1 cellular context compared by ENCODE assay signal in the genomic region with DNA sequence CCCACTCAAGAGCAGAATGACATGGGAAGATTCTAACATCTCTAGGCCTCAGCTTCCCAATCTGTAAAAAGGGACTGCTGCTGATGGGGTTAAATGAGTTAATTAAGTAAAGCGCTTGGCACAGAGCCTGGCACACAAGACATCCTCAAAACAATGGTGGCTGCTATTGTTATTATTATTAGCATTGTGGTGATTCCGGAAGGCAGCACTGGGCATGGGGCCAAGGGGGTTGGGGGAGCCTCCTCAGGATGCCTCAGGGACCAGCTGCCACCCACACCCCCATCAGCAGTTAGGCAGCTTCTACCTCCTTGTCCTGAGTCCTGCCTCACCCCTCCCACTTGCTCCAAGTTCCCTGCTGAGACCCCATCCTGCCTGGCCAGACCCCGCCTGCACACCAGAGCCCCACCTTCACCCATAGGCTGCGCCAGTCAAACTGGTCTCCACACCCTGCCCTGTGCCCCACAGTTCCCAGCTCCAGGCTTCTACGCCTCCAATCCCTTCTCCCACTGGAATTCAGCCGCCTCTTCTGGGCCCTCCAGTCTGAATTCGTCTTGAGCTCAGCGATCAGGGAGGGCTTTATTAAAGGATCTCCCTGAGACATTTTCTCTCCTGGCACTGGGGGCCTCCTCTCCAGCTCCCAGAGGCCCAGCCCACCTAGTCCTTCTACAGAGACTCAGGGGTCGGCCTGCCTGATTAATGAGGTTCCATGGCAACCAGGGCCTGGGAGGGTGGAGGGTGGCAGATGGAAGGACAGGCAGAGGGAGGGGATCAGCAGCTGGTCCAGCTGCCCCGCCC.
TF ChIP-seq lines count a peak whose summit lies in the region.

No MANE protein-coding gene starts in this region.

TF ChIP-seq in HEK293, 187 proteins besides CTCF, POLR2A, EP300 and RAD21 (continued from another document and continues in another):
- TF ChIP-seq ZNF596 (tag by site-specific recombination; IDR thresholded peaks at IDR 0.05) (no peak), ZNF585B (tag by site-specific recombination; IDR thresholded peaks at IDR 0.05) (no peak), ZNF670 (tag by site-specific recombination; IDR thresholded peaks at IDR 0.05; ENCODE audit: low read depth) (no peak), ZNF549 (tag by site-specific recombination; IDR thresholded peaks at IDR 0.05) (no peak), ZNF16 (tag by site-specific recombination; IDR thresholded peaks at IDR 0.05; ENCODE audit: low read depth) (no peak), ZNF529 (tag by site-specific recombination; IDR thresholded peaks at IDR 0.05; ENCODE audit: insufficient replicate concordance) (no peak), KLF8 (tag by site-specific recombination; IDR thresholded peaks at IDR 0.05) (no peak), ZNF132 (tag by site-specific recombination; IDR thresholded peaks at IDR 0.05; ENCODE audit: borderline replicate concordance) (no peak), SETDB1 (IDR thresholded peaks at IDR 0.05; ENCODE audit: insufficient read length, low read length) (no peak), ZNF138 (tag by site-specific recombination; IDR thresholded peaks at IDR 0.05; ENCODE audit: borderline replicate concordance) (no peak), ZBTB20 (tag by site-specific recombination; IDR thresholded peaks at IDR 0.05) (no peak), ZNF404 (tag by site-specific recombination; IDR thresholded peaks at IDR 0.05) (no peak), ZNF449 (tag by site-specific recombination; IDR thresholded peaks at IDR 0.05) (no peak), ZFHX2 (tag by site-specific recombination; conservative IDR thresholded peaks at IDR 0.05) (peak; percentile 90), ZNF274 (IDR thresholded peaks at IDR 0.05; ENCODE audit: low read length) (no peak), ZNF274 (tag by site-specific recombination; IDR thresholded peaks at IDR 0.05; ENCODE audit: borderline replicate concordance) (no peak), ZNF133 (tag by site-specific recombination; IDR thresholded peaks at IDR 0.05) (no peak), PRDM2 (tag by site-specific recombination; IDR thresholded peaks at IDR 0.05; ENCODE audit: borderline replicate concordance) (no peak), GLIS2 (tag by site-specific recombination; IDR thresholded peaks at IDR 0.05) (peak; percentile 11; the same call in 1 of the 2 replicates), ZNF701 (tag by site-specific recombination; IDR thresholded peaks at IDR 0.05) (no peak), ZNF174 (tag by site-specific recombination; IDR thresholded peaks at IDR 0.05) (no peak), ZNF514 (tag by site-specific recombination; IDR thresholded peaks at IDR 0.05) (no peak), KLF16 (tag by site-specific recombination; IDR thresholded peaks at IDR 0.05) (no peak), BCL11B (tag by site-specific recombination; IDR thresholded peaks at IDR 0.05; ENCODE audit: low read depth) (no peak), ZNF473 (tag by site-specific recombination; IDR thresholded peaks at IDR 0.05) (no peak), GLI2 (tag by site-specific recombination; IDR thresholded peaks at IDR 0.05; ENCODE audit: borderline replicate concordance, low read depth) (no peak), YY1 (tag by site-specific recombination; IDR thresholded peaks at IDR 0.05) (no peak), ZNF521 (tag by site-specific recombination; IDR thresholded peaks at IDR 0.05) (no peak), FEZF1 (tag by site-specific recombination; IDR thresholded peaks at IDR 0.05) (no peak)
- TF ChIP-seq, protein P1, sequence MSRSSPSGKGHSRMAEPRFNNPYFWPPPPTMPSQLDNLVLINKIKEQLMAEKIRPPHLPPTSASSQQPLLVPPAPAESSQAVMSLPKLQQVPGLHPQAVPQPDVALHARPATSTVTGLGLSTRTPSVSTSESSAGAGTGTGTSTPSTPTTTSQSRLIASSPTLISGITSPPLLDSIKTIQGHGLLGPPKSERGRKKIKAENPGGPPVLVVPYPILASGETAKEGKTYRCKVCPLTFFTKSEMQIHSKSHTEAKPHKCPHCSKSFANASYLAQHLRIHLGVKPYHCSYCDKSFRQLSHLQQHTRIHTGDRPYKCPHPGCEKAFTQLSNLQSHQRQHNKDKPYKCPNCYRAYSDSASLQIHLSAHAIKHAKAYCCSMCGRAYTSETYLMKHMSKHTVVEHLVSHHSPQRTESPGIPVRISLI (tag by site-specific recombination; IDR thresholded peaks at IDR 0.05), result no peak
- TF ChIP-seq, protein P2, sequence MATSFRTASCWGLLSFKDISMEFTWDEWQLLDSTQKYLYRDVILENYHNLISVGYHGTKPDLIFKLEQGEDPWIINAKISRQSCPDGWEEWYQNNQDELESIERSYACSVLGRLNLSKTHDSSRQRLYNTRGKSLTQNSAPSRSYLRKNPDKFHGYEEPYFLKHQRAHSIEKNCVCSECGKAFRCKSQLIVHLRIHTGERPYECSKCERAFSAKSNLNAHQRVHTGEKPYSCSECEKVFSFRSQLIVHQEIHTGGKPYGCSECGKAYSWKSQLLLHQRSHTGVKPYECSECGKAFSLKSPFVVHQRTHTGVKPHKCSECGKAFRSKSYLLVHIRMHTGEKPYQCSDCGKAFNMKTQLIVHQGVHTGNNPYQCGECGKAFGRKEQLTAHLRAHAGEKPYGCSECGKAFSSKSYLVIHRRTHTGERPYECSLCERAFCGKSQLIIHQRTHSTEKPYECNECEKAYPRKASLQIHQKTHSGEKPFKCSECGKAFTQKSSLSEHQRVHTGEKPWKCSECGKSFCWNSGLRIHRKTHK (tag by site-specific recombination; IDR thresholded peaks at IDR 0.05), result no peak
- TF ChIP-seq, protein P3, sequence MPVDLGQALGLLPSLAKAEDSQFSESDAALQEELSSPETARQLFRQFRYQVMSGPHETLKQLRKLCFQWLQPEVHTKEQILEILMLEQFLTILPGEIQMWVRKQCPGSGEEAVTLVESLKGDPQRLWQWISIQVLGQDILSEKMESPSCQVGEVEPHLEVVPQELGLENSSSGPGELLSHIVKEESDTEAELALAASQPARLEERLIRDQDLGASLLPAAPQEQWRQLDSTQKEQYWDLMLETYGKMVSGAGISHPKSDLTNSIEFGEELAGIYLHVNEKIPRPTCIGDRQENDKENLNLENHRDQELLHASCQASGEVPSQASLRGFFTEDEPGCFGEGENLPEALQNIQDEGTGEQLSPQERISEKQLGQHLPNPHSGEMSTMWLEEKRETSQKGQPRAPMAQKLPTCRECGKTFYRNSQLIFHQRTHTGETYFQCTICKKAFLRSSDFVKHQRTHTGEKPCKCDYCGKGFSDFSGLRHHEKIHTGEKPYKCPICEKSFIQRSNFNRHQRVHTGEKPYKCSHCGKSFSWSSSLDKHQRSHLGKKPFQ (tag by site-specific recombination; IDR thresholded peaks at IDR 0.05), result no peak
- TF ChIP-seq, protein P4, sequence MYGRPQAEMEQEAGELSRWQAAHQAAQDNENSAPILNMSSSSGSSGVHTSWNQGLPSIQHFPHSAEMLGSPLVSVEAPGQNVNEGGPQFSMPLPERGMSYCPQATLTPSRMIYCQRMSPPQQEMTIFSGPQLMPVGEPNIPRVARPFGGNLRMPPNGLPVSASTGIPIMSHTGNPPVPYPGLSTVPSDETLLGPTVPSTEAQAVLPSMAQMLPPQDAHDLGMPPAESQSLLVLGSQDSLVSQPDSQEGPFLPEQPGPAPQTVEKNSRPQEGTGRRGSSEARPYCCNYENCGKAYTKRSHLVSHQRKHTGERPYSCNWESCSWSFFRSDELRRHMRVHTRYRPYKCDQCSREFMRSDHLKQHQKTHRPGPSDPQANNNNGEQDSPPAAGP (tag by site-specific recombination; IDR thresholded peaks at IDR 0.05), result no peak
- TF ChIP-seq, protein P5, sequence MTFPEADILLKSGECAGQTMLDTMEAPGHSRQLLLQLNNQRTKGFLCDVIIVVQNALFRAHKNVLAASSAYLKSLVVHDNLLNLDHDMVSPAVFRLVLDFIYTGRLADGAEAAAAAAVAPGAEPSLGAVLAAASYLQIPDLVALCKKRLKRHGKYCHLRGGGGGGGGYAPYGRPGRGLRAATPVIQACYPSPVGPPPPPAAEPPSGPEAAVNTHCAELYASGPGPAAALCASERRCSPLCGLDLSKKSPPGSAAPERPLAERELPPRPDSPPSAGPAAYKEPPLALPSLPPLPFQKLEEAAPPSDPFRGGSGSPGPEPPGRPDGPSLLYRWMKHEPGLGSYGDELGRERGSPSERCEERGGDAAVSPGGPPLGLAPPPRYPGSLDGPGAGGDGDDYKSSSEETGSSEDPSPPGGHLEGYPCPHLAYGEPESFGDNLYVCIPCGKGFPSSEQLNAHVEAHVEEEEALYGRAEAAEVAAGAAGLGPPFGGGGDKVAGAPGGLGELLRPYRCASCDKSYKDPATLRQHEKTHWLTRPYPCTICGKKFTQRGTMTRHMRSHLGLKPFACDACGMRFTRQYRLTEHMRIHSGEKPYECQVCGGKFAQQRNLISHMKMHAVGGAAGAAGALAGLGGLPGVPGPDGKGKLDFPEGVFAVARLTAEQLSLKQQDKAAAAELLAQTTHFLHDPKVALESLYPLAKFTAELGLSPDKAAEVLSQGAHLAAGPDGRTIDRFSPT (tag by site-specific recombination; IDR thresholded peaks at IDR 0.05), result 0 out of 2 replicates have a peak, but pooled peaks have one; percentile 16
- TF ChIP-seq, protein P6, sequence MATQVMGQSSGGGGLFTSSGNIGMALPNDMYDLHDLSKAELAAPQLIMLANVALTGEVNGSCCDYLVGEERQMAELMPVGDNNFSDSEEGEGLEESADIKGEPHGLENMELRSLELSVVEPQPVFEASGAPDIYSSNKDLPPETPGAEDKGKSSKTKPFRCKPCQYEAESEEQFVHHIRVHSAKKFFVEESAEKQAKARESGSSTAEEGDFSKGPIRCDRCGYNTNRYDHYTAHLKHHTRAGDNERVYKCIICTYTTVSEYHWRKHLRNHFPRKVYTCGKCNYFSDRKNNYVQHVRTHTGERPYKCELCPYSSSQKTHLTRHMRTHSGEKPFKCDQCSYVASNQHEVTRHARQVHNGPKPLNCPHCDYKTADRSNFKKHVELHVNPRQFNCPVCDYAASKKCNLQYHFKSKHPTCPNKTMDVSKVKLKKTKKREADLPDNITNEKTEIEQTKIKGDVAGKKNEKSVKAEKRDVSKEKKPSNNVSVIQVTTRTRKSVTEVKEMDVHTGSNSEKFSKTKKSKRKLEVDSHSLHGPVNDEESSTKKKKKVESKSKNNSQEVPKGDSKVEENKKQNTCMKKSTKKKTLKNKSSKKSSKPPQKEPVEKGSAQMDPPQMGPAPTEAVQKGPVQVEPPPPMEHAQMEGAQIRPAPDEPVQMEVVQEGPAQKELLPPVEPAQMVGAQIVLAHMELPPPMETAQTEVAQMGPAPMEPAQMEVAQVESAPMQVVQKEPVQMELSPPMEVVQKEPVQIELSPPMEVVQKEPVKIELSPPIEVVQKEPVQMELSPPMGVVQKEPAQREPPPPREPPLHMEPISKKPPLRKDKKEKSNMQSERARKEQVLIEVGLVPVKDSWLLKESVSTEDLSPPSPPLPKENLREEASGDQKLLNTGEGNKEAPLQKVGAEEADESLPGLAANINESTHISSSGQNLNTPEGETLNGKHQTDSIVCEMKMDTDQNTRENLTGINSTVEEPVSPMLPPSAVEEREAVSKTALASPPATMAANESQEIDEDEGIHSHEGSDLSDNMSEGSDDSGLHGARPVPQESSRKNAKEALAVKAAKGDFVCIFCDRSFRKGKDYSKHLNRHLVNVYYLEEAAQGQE (tag by site-specific recombination; IDR thresholded peaks at IDR 0.05), result no peak
- TF ChIP-seq, protein P7, sequence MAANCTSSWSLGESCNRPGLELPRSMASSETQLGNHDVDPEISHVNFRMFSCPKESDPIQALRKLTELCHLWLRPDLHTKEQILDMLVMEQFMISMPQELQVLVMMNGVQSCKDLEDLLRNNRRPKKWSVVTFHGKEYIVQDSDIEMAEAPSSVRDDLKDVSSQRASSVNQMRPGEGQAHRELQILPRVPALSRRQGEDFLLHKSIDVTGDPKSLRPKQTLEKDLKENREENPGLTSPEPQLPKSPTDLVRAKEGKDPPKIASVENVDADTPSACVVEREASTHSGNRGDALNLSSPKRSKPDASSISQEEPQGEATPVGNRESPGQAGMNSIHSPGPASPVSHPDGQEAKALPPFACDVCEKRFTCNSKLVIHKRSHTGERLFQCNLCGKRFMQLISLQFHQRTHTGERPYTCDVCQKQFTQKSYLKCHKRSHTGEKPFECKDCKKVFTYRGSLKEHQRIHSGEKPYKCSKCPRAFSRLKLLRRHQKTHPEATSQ (tag by site-specific recombination; IDR thresholded peaks at IDR 0.05), result no peak
